Comparison of ENCODE assay signal across 31 cellular contexts in genomic region chr11:121814962-121815361, GRCh38.
DNase-seq lines count a peak whose midpoint lies in the region; ATAC-seq, FAIRE-seq and TF ChIP-seq lines count a peak whose summit lies in the region.
"Had no signal": no experiment of that assay in that cellular context is flagged by ENCODE, and none has a peak within 500 bp of the region (broad histone marks: within the 10 kb centered on the region; RNA-seq: fewer than 3 reads in every experiment).

No MANE protein-coding gene starts in this region.

- H2AFZ ChIP-seq in IMR-90 (replicated peaks; ENCODE audit: low read length, poor library complexity) (no peak overlapping the region), keratinocyte (ENCODE audit: control insufficient read depth, low read length) (no peak overlapping the region), mesenchymal stem cell (ENCODE audit: low read depth, low read length) (no peak overlapping the region)

- dilution Hi-C loops in IMR-90 (cut with HindIII; ENCODE audit: low sequenced_read_pairs, unreplicated experiment): no loop called here
- dilution Hi-C loops in keratinocyte (cut with MboI; ENCODE audit: extremely low pct_ligation_motif_present, low sequenced_read_pairs): no loop called here

- no peak overlapping the region for H3K56ac ChIP-seq in IMR-90 (ENCODE audit: extremely low read depth, insufficient read depth, low read length)

- H3K27me3 ChIP-seq in BJ (ENCODE audit: control insufficient read depth, insufficient read depth, low read length): no peaks in the 10 kb centered on the region
- H3K27me3 ChIP-seq in IMR-90 (ENCODE audit: control insufficient read depth, insufficient read depth, low read length): no peaks in the 10 kb centered on the region
- H3K27me3 ChIP-seq in keratinocyte (ENCODE audit: control insufficient read depth, extremely low read depth, insufficient read depth, low read length): no peaks in the 10 kb centered on the region
- no peaks in the 10 kb centered on the region for H3K27me3 ChIP-seq in mesenchymal stem cell (ENCODE audit: control insufficient read depth in 1 of 2, insufficient read depth in 1 of 2, low read length in 2 of 2)
- H3K27me3 ChIP-seq: heart right ventricle, pancreas, upper lobe of left lung had no signal

- no peak overlapping the region for H2AK9ac ChIP-seq in IMR-90 (replicated peaks; ENCODE audit: low read depth, low read length, poor library complexity)

- H3K36me3 ChIP-seq in BJ (ENCODE audit: control insufficient read depth, insufficient read depth, low read length) (no peaks in the 10 kb centered on the region), IMR-90 (ENCODE audit: control insufficient read depth, insufficient read depth, low read length) (no peaks in the 10 kb centered on the region), keratinocyte (ENCODE audit: control insufficient read depth in 2 of 2, extremely low read depth in 1 of 2, insufficient read depth in 2 of 2, low read length in 2 of 2) (no peaks in the 10 kb centered on the region), mesenchymal stem cell (ENCODE audit: control insufficient read depth in 1 of 2, insufficient read depth in 2 of 2, low read depth in 1 of 2, low read length in 2 of 2) (no peaks in the 10 kb centered on the region)
- H3K36me3 ChIP-seq: heart right ventricle, pancreas, upper lobe of left lung had no signal

- TF ChIP-seq POLR2A in IMR-90 (IDR thresholded peaks at IDR 0.05; ENCODE audit: low read depth, low read length): no peak

- H4K8ac ChIP-seq in IMR-90 (ENCODE audit: low read depth in 2 of 2, low read length in 2 of 2): no peak overlapping the region
- no peak overlapping the region for H4K8ac ChIP-seq in mesenchymal stem cell (ENCODE audit: low read length)

- H3K23ac ChIP-seq in IMR-90 (ENCODE audit: low read depth, low read length): no peak overlapping the region
- no peak overlapping the region for H3K23ac ChIP-seq in mesenchymal stem cell (ENCODE audit: low read length in 2 of 2)

- no peak overlapping the region for H3K4me3 ChIP-seq in BJ (ENCODE audit: low read depth, low read length)
- H3K4me3 ChIP-seq in IMR-90 (ENCODE audit: insufficient read depth, low read depth, low read length): no peak overlapping the region
- H3K4me3 ChIP-seq in astrocyte of the spinal cord (ENCODE audit: low read depth, low read length): no peak overlapping the region
- H3K4me3 ChIP-seq in keratinocyte (ENCODE audit: control insufficient read depth in 2 of 3, extremely low read depth in 1 of 3, insufficient read depth in 2 of 3, low read depth in 1 of 3, low read length in 3 of 3): no peak overlapping the region
- H3K4me3 ChIP-seq in mesenchymal stem cell (ENCODE audit: insufficient read depth in 1 of 2, low read depth in 1 of 2, low read length in 2 of 2): no peak overlapping the region
- H3K4me3 ChIP-seq: GM23338, heart right ventricle, K562, pancreas, smooth muscle cell, upper lobe of left lung had no signal

- H3K79me1 ChIP-seq in IMR-90 (ENCODE audit: low read depth in 1 of 2, low read length in 2 of 2) (no peaks in the 10 kb centered on the region), mesenchymal stem cell (replicated peaks; ENCODE audit: low read length, poor library complexity, severe bottlenecking) (no peaks in the 10 kb centered on the region)

- H3K4ac ChIP-seq in IMR-90 (ENCODE audit: low read depth, low read length) (no peak overlapping the region), mesenchymal stem cell (ENCODE audit: low read depth in 1 of 2, low read length in 2 of 2) (no peak overlapping the region)

- no peak overlapping the region for H2BK20ac ChIP-seq in IMR-90 (ENCODE audit: low read depth, low read length)

- H3K27ac ChIP-seq in IMR-90 (ENCODE audit: insufficient read depth, low read length) (no peak overlapping the region), keratinocyte (ENCODE audit: control insufficient read depth, insufficient read depth, low read length) (no peak overlapping the region), mesenchymal stem cell (ENCODE audit: low read length, poor library complexity, severe bottlenecking) (no peak overlapping the region)
- H3K27ac ChIP-seq: heart right ventricle, pancreas, upper lobe of left lung had no signal

- H3K4me2 ChIP-seq in IMR-90 (ENCODE audit: low read depth, low read length): no peak overlapping the region; the same call in 1 of the 2 replicates
- H3K4me2 ChIP-seq in keratinocyte (ENCODE audit: control insufficient read depth, extremely low read depth, insufficient read depth, low read depth, low read length): no peak overlapping the region
- no peak overlapping the region for H3K4me2 ChIP-seq in mesenchymal stem cell (ENCODE audit: low read length, poor library complexity, severe bottlenecking)
- H3K4me2 ChIP-seq: GM23338, smooth muscle cell had no signal

- no peaks in the 10 kb centered on the region for H3K9me3 ChIP-seq in IMR-90 (ENCODE audit: control insufficient read depth, insufficient read depth, low read length)
- no peaks in the 10 kb centered on the region for H3K9me3 ChIP-seq in keratinocyte (ENCODE audit: control insufficient read depth, low read depth, low read length)
- H3K9me3 ChIP-seq in mesenchymal stem cell (ENCODE audit: control insufficient read depth, low read length): peaks cover 21% of the 10 kb centered on the region

- in situ Hi-C loops in IMR-90 (cut with MboI; ENCODE audit: low sequenced_read_pairs): no loop called here
- in situ Hi-C loops in astrocyte of the spinal cord (cut with HindIII; ENCODE audit: low sequenced_read_pairs): no loop called here

- H4K20me1 ChIP-seq in IMR-90 (ENCODE audit: insufficient read depth, low read length): no peaks in the 10 kb centered on the region
- H4K20me1 ChIP-seq in keratinocyte (ENCODE audit: control insufficient read depth, extremely low read depth, insufficient read depth, low read length): no peaks in the 10 kb centered on the region

- no TSS peak for BruUV-seq in IMR-90 (replicated peaks; lab: Mats Ljungman, UMichigan)

- H3K4me1 ChIP-seq in IMR-90 (ENCODE audit: control insufficient read depth, insufficient read depth, low read length): peaks cover 6% of the 10 kb centered on the region
- no peaks in the 10 kb centered on the region for H3K4me1 ChIP-seq in keratinocyte (ENCODE audit: control insufficient read depth, extremely low read depth, insufficient read depth, low read length)
- no peaks in the 10 kb centered on the region for H3K4me1 ChIP-seq in mesenchymal stem cell (ENCODE audit: control insufficient read depth, insufficient read depth, low read depth, low read length)
- H3K4me1 ChIP-seq: heart right ventricle, pancreas, upper lobe of left lung had no signal

- no peaks in the 10 kb centered on the region for H3K9me1 ChIP-seq in IMR-90 (ENCODE audit: insufficient read depth, low read length)
- H3K9me1 ChIP-seq in keratinocyte (ENCODE audit: control insufficient read depth, extremely low read depth, insufficient read depth, low read length): no peaks in the 10 kb centered on the region

- no peak overlapping the region for H2BK15ac ChIP-seq in IMR-90 (ENCODE audit: low read depth, low read length)
- H2BK15ac ChIP-seq in mesenchymal stem cell (ENCODE audit: low read depth, poor library complexity, severe bottlenecking): no peak overlapping the region

- H4K5ac ChIP-seq in IMR-90 (ENCODE audit: low read depth, low read length): no peak overlapping the region

- ATAC-seq in IMR-90 (ENCODE audit: low read depth) (no peak), GM18867 (IDR thresholded peaks at IDR 0.05; ENCODE audit: unreplicated experiment) (no peak)
- ATAC-seq: activated CD8-positive, alpha-beta memory T cell treated with anti-CD3 and anti-CD28 coated beads, Interleukin-2, amount 10 ng/mL, durations not matched to agents 7 days and 5 days; activated T-cell treated with anti-CD3 and anti-CD28 coated beads, Interleukin-2, amount 50 U/mL, for 72 hours; GM23338; heart right ventricle; K562; left cardiac atrium; pancreas had no signal

- no peak overlapping the region for H2BK120ac ChIP-seq in IMR-90 (ENCODE audit: low read depth, low read length)
- H2BK120ac ChIP-seq in mesenchymal stem cell (ENCODE audit: low read depth, low read length): no peak overlapping the region

- TF ChIP-seq CTCF in BJ (IDR thresholded peaks at IDR 0.05; ENCODE audit: insufficient read depth, low read depth, low read length): no peak
- no peak for TF ChIP-seq CTCF in IMR-90 (conservative IDR thresholded peaks at IDR 0.05; ENCODE audit: low read depth, low read length)
- TF ChIP-seq CTCF in astrocyte of the spinal cord (IDR thresholded peaks at IDR 0.05; ENCODE audit: low read depth, low read length): no peak
- TF ChIP-seq CTCF in keratinocyte (optimal IDR thresholded peaks at IDR 0.05 in 1 of 3, IDR thresholded peaks at IDR 0.05 in 1 of 3, conservative IDR thresholded peaks at IDR 0.05 in 1 of 3; ENCODE audit: extremely low read depth in 1 of 3, insufficient read depth in 2 of 3, low read length in 3 of 3): no peak
- TF ChIP-seq CTCF in GM10248 (IDR thresholded peaks at IDR 0.05; ENCODE audit: control extremely low read depth, extremely low read depth, low read depth, missing control alignments): no peak

- H2BK12ac ChIP-seq in mesenchymal stem cell (ENCODE audit: low read length in 2 of 2): no peak overlapping the region

- WGBS in IMR-90 (ENCODE audit: extremely low coverage in 2 of 2, insufficient read length in 1 of 2), 2 experiments: 33% methylated on average over 1 of the region's 1 CpG; no CpG with 5 or more reads in 1 of the 2 experiments
- WGBS in mesenchymal stem cell: 89% methylated on average over 1 of the region's 1 CpG

- intact Hi-C loops in IMR-90 (cut with micrococcal nuclease): loop anchor here (10.0 kb wide), 1 partner anchor 270 kb away; no protein-coding TSS in a partner anchor

- H2AK5ac ChIP-seq in IMR-90 (ENCODE audit: low read depth, low read length) (no peak overlapping the region), mesenchymal stem cell (ENCODE audit: low read length, severe bottlenecking) (no peak overlapping the region)

- H3K79me2 ChIP-seq in keratinocyte (ENCODE audit: control insufficient read depth, insufficient read depth, low read length): no peaks in the 10 kb centered on the region

- H4K91ac ChIP-seq in IMR-90 (ENCODE audit: insufficient read depth, low read depth, low read length): no peak overlapping the region
- no peak overlapping the region for H4K91ac ChIP-seq in mesenchymal stem cell (ENCODE audit: low read length)

- FAIRE-seq in keratinocyte (lab: Jason Lieb, UNC): peak; percentile 17
- FAIRE-seq: GM12891, K562, pancreas had no signal

- H3K14ac ChIP-seq in IMR-90 (replicated peaks; ENCODE audit: low read depth, low read length) (no peak overlapping the region), mesenchymal stem cell (ENCODE audit: low read length in 2 of 2) (no peak overlapping the region)

- H3K18ac ChIP-seq in IMR-90 (ENCODE audit: low read depth, low read length) (no peak overlapping the region; the same call in 1 of the 2 replicates), mesenchymal stem cell (ENCODE audit: low read depth in 1 of 2, low read length in 2 of 2) (no peak overlapping the region)

- no peak overlapping the region for H2BK5ac ChIP-seq in IMR-90 (ENCODE audit: low read depth, low read length, poor library complexity, severe bottlenecking)
- no peak overlapping the region for H2BK5ac ChIP-seq in mesenchymal stem cell (ENCODE audit: low read depth, low read length, poor library complexity, severe bottlenecking)

- TF ChIP-seq RAD21 in IMR-90 (IDR thresholded peaks at IDR 0.05; ENCODE audit: low read length): no peak

- H3K9ac ChIP-seq in IMR-90 (ENCODE audit: low read depth, low read length) (no peak overlapping the region), keratinocyte (ENCODE audit: control insufficient read depth, extremely low read depth, insufficient read depth, low read length) (no peak overlapping the region), mesenchymal stem cell (ENCODE audit: low read length) (no peak overlapping the region)

- CTCF ChIA-PET in BJ (lab: Yijun Ruan, JAX): interaction anchor here (0.6 to 1.8 kb wide), 2 partner anchors 14 to 85 kb away, joined by 3 to 4 read pairs; no protein-coding TSS in a partner anchor
- CTCF ChIA-PET in IMR-90 (lab: Yijun Ruan, JAX): no interaction called here
- CTCF ChIA-PET in GM10248 (lab: Yijun Ruan, JAX): no interaction called here

- POLR2A ChIA-PET in BJ (lab: Charles Lee) (no interaction called here), IMR-90 (lab: Charles Lee; ENCODE audit: unreplicated experiment) (no interaction called here), GM10248 (lab: Yijun Ruan, JAX) (no interaction called here)

- DNase-seq in BJ (ENCODE audit: low read depth): peak; percentile 35
- DNase-seq in IMR-90: peak; percentile 59
- DNase-seq in astrocyte of the spinal cord (ENCODE audit: low read depth, low spot score): peak; percentile 10
- no peak for DNase-seq in keratinocyte (ENCODE audit: low read depth, low spot score)
- DNase-seq in GM10248 (ENCODE audit: extremely low spot score): no peak
- no peak for DNase-seq in mesenchymal stem cell
- DNase-seq in SIG-M5 (lab: John Stamatoyannopoulos, UW): no peak
- DNase-seq: ACHN; activated CD8-positive, alpha-beta memory T cell treated with anti-CD3 and anti-CD28 coated beads, Interleukin-2, amount 10 ng/mL, durations not matched to agents 7 days and 5 days; activated naive CD4-positive, alpha-beta T cell; activated T-cell treated with anti-CD3 and anti-CD28 coated beads, Interleukin-2, amount 50 U/mL, for 72 hours; DND-41; foreskin melanocyte; heart right ventricle; left cardiac atrium; NCI-H1436; NCI-H2107; NCI-H446; NCI-H774; pancreas; retina; stimulated activated CD4-positive, alpha-beta T cell treated with anti-CD3 and anti-CD28 coated beads, Interleukin-1b, Interleukin-23, amount 100 ng/mL, for 48 hours; substantia nigra; SW 1271; T1000; upper lobe of left lung had no signal

Comparison
In these comparisons a context has a peak if more than half of its experiments do, and no peak if none do; other contexts are left out.
1. DNase-seq: peak in BJ (single experiment), IMR-90 (single experiment) and astrocyte of the spinal cord (single experiment); none in keratinocyte (single experiment), GM10248 (single experiment), mesenchymal stem cell (single experiment) and SIG-M5 (single experiment).